In genomic region chr3:28247286-28247685, GRCh38 we compare ENCODE assay signal across 16 cellular contexts.
"Had no signal": no experiment of that assay in that cellular context is flagged by ENCODE, and none has a peak within 500 bp of the region (broad histone marks: within the 10 kb centered on the region; RNA-seq: fewer than 3 reads in every experiment).

No MANE protein-coding gene starts in this region.

- H3K9me3 ChIP-seq: esophagus muscularis mucosa, prostate gland, right lobe of liver had no signal

- H3K27ac ChIP-seq: esophagus muscularis mucosa, prostate gland, right lobe of liver had no signal

- DNase-seq: activated CD4-positive, alpha-beta T cell treated with anti-CD3 and anti-CD28 coated beads for 48 hours; activated CD8-positive, alpha-beta memory T cell treated with anti-CD3 and anti-CD28 coated beads for 24 hours; activated naive CD4-positive, alpha-beta T cell treated with anti-CD3 and anti-CD28 coated beads for 36 hours; activated T-cell treated with anti-CD3 and anti-CD28 coated beads for 4 hours; hypothalamus; kidney glomerular epithelial cell; left ventricle myocardium superior; mesendoderm; nephron progenitor cell; right lobe of liver; stimulated activated naive CD8-positive, alpha-beta T cell treated with anti-CD3 and anti-CD28 coated beads, Interleukin-15, amount 100 ng/mL, for 72 hours; T-helper 17 cell had no signal

- H3K36me3 ChIP-seq: esophagus muscularis mucosa, prostate gland, right lobe of liver had no signal

- H3K4me3 Mint-ChIP-seq: activated naive CD4-positive, alpha-beta T cell treated with anti-CD3 and anti-CD28 coated beads for 36 hours; activated T-helper 17 cell treated with anti-CD3 and anti-CD28 coated beads, Interleukin-2, amount 50 U/mL, for 72 hours; nephron progenitor cell; T-helper 17 cell; type B pancreatic cell had no signal

- H3K27me3 Mint-ChIP-seq: activated T-helper 17 cell treated with anti-CD3 and anti-CD28 coated beads, Interleukin-2, amount 50 U/mL, for 72 hours; stimulated activated naive CD8-positive, alpha-beta T cell treated with anti-CD3 and anti-CD28 coated beads, Interleukin-15, amount 100 ng/mL, for 72 hours; T-helper 17 cell; type B pancreatic cell had no signal

- H3K4me3 ChIP-seq: esophagus muscularis mucosa, prostate gland, right lobe of liver had no signal

- H3K9me3 Mint-ChIP-seq: activated naive CD4-positive, alpha-beta T cell treated with anti-CD3 and anti-CD28 coated beads for 36 hours; activated T-helper 17 cell treated with anti-CD3 and anti-CD28 coated beads, Interleukin-2, amount 50 U/mL, for 72 hours had no signal

- H3K27ac Mint-ChIP-seq: activated naive CD4-positive, alpha-beta T cell treated with anti-CD3 and anti-CD28 coated beads for 36 hours; activated T-helper 17 cell treated with anti-CD3 and anti-CD28 coated beads, Interleukin-2, amount 50 U/mL, for 72 hours; nephron progenitor cell; stimulated activated naive CD8-positive, alpha-beta T cell treated with anti-CD3 and anti-CD28 coated beads, Interleukin-15, amount 100 ng/mL, for 72 hours; type B pancreatic cell had no signal

- H3K4me1 ChIP-seq: prostate gland had no signal

- H3K27me3 ChIP-seq: esophagus muscularis mucosa, right lobe of liver had no signal

- ATAC-seq: activated T-helper 17 cell treated with anti-CD3 and anti-CD28 coated beads, Interleukin-2, amount 50 U/mL, for 72 hours; left ventricle myocardium superior; stimulated activated naive CD8-positive, alpha-beta T cell treated with anti-CD3 and anti-CD28 coated beads, Interleukin-15, amount 100 ng/mL, for 72 hours; T-helper 17 cell had no signal
